23 cellular contexts compared by ENCODE assay signal in the genomic region with DNA sequence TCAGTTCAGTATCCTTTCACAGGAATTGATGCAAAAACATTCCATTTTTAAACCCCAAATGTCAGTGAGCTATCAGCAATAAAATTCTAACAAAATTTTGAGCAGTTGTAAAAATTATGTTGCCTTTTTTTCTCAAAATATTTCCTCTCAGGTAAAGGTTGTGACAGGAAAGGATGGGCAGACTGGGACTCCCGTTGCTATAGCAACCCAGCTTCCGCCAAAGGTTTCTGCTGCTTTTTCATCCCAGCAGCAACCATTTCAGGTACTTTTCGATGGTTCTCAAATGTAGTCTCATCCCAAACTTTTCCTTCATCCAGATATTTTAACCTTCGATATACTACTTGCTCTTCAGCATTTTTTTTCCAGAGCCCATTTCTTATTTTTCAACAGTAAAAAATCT. TPM values are rescaled to one million over a fixed set of nuclear protein-coding genes. Genes with fewer than 3 reads are reported as not detected.
DNase-seq lines count a peak whose midpoint lies in the region; ATAC-seq and TF ChIP-seq lines count a peak whose summit lies in the region.
"Had no signal": no experiment of that assay in that cellular context is flagged by ENCODE, and none has a peak within 500 bp of the region (broad histone marks: within the 10 kb centered on the region; RNA-seq: fewer than 3 reads in every experiment).

No MANE protein-coding gene starts in this region.

- peak; percentile 59 for ATAC-seq in CD4-positive, alpha-beta T cell (ENCODE audit: poor library complexity)
- no peak for ATAC-seq in activated CD8-positive, alpha-beta T cell treated with anti-CD3 and anti-CD28 coated beads for 36 hours
- no peak for ATAC-seq in HG02885 (IDR thresholded peaks at IDR 0.05; ENCODE audit: poor library complexity, unreplicated experiment)
- ATAC-seq: effector memory CD8-positive, alpha-beta T cell; HCT116 had no signal

- POLR2A ChIA-PET in activated CD4-positive, alpha-beta T cell treated with anti-CD3 and anti-CD28 coated beads, Interleukin-2, amount 10 ng/mL, durations not matched to agents 7 days and 5 days (lab: Charles Lee), result no interaction called here
- POLR2A ChIA-PET in CD4-positive, alpha-beta T cell (lab: Charles Lee), result no interaction called here
- POLR2A ChIA-PET in activated CD8-positive, alpha-beta T cell treated with anti-CD3 and anti-CD28 coated beads for 36 hours (lab: Charles Lee), result no interaction called here

- whole genome bisulfite sequencing in sigmoid colon, 2 donors, result 75 to 87% methylated on average over 4 of the region's 4 CpGs

- peaks cover 0 to 35% (median 23%) of the 10 kb centered on the region in 4 donors for H3K4me1 ChIP-seq in sigmoid colon

- H3K27ac Mint-ChIP-seq in activated CD4-positive, alpha-beta T cell treated with anti-CD3 and anti-CD28 coated beads, Interleukin-2, amount 10 ng/mL, durations not matched to agents 7 days and 5 days, result peak overlapping the region; percentile 27
- H3K27ac Mint-ChIP-seq in CD4-positive, alpha-beta T cell, result peak overlapping the region; percentile 51
- H3K27ac Mint-ChIP-seq in activated CD8-positive, alpha-beta T cell treated with anti-CD3 and anti-CD28 coated beads for 36 hours, result peak overlapping the region; percentile 12
- H3K27ac Mint-ChIP-seq: activated T-helper 2 cell treated with anti-CD3 and anti-CD28 coated beads, Interferon-gamma antibody, Interleukin-2, Interleukin-4, amounts not matched to agents 10 μg/mL and 5 μg/mL and 100 μg/mL, durations not matched to agents 14 hours and 24 hours and 36 hours; mesothelial cell of epicardium had no signal

- no peak overlapping the region for H3K4me3 ChIP-seq in sigmoid colon
- H3K4me3 ChIP-seq: coronary artery, MG63, SJCRH30 had no signal

- no peak for TF ChIP-seq EP300 in sigmoid colon (IDR thresholded peaks at IDR 0.05)

- H3K36me3 ChIP-seq in sigmoid colon, result peaks cover 0 to 19% (median 0%) of the 10 kb centered on the region in 4 donors

- no peaks in the 10 kb centered on the region for H3K27me3 Mint-ChIP-seq in activated CD4-positive, alpha-beta T cell treated with anti-CD3 and anti-CD28 coated beads, Interleukin-2, amount 10 ng/mL, durations not matched to agents 7 days and 5 days
- H3K27me3 Mint-ChIP-seq in CD4-positive, alpha-beta T cell, result no peaks in the 10 kb centered on the region
- no peaks in the 10 kb centered on the region for H3K27me3 Mint-ChIP-seq in activated CD8-positive, alpha-beta T cell treated with anti-CD3 and anti-CD28 coated beads for 36 hours
- H3K27me3 Mint-ChIP-seq: effector memory CD8-positive, alpha-beta T cell; naive B cell had no signal

- H3K27me3 ChIP-seq in CD4-positive, alpha-beta T cell (ENCODE audit: control insufficient read depth, insufficient read depth, low read length), result no peaks in the 10 kb centered on the region
- no peaks in the 10 kb centered on the region for H3K27me3 ChIP-seq in sigmoid colon
- H3K27me3 ChIP-seq: MG63, SJCRH30 had no signal

- no peak for TF ChIP-seq CTCF in CD4-positive, alpha-beta T cell (IDR thresholded peaks at IDR 0.05)
- TF ChIP-seq CTCF in activated CD8-positive, alpha-beta T cell treated with anti-CD3 and anti-CD28 coated beads for 36 hours (IDR thresholded peaks at IDR 0.05), result no peak
- no peak for TF ChIP-seq CTCF in sigmoid colon (IDR thresholded peaks at IDR 0.05)

- H3K9me3 ChIP-seq in CD4-positive, alpha-beta T cell (ENCODE audit: control insufficient read depth, low read length), result no peaks in the 10 kb centered on the region
- H3K9me3 ChIP-seq in sigmoid colon, result no peaks in the 10 kb centered on the region
- H3K9me3 ChIP-seq: MG63, SJCRH30 had no signal

- no peak overlapping the region for H3K27ac ChIP-seq in CD4-positive, alpha-beta T cell (ENCODE audit: low read depth, low read length)
- no peak overlapping the region for H3K27ac ChIP-seq in sigmoid colon
- H3K27ac ChIP-seq: coronary artery, SJCRH30 had no signal

- H3K4me1 Mint-ChIP-seq in activated CD4-positive, alpha-beta T cell treated with anti-CD3 and anti-CD28 coated beads, Interleukin-2, amount 10 ng/mL, durations not matched to agents 7 days and 5 days, result peaks cover 38% of the 10 kb centered on the region
- peaks cover 59% of the 10 kb centered on the region for H3K4me1 Mint-ChIP-seq in CD4-positive, alpha-beta T cell (ENCODE audit: low read depth)
- H3K4me1 Mint-ChIP-seq in activated CD8-positive, alpha-beta T cell treated with anti-CD3 and anti-CD28 coated beads for 36 hours (ENCODE audit: low read depth), result peaks cover 59% of the 10 kb centered on the region

- no peaks in the 10 kb centered on the region for H3K9me3 Mint-ChIP-seq in activated CD4-positive, alpha-beta T cell treated with anti-CD3 and anti-CD28 coated beads, Interleukin-2, amount 10 ng/mL, durations not matched to agents 7 days and 5 days
- H3K9me3 Mint-ChIP-seq in CD4-positive, alpha-beta T cell, result no peaks in the 10 kb centered on the region
- no peaks in the 10 kb centered on the region for H3K9me3 Mint-ChIP-seq in activated CD8-positive, alpha-beta T cell treated with anti-CD3 and anti-CD28 coated beads for 36 hours
- H3K9me3 Mint-ChIP-seq: activated T-helper 2 cell treated with anti-CD3 and anti-CD28 coated beads, Interferon-gamma antibody, Interleukin-2, Interleukin-4, amounts not matched to agents 10 μg/mL and 5 μg/mL and 100 μg/mL, durations not matched to agents 14 hours and 24 hours and 36 hours; effector memory CD8-positive, alpha-beta T cell; mesothelial cell of epicardium; naive B cell had no signal

- DNase-seq in activated CD4-positive, alpha-beta T cell treated with anti-CD3 and anti-CD28 coated beads, Interleukin-2, amount 10 ng/mL, durations not matched to agents 7 days and 5 days, result peak; percentile 43
- no peak for DNase-seq in activated CD4-positive, alpha-beta T cell treated with anti-CD3 and anti-CD28 coated beads, Interleukin-2, amount 50 U/mL, for 4 hours
- peak in 2 of 10 experiments; percentile 13 to 23 for DNase-seq in CD4-positive, alpha-beta T cell
- no peak for DNase-seq in activated CD8-positive, alpha-beta T cell treated with anti-CD3 and anti-CD28 coated beads for 36 hours
- DNase-seq in cerebellar cortex (ENCODE audit: low spot score), result peak; percentile 53
- DNase-seq in sigmoid colon, result no peak
- DNase-seq in NCI-H2196 treated with DMSO at 0.1 percent for 48 hours (lab: John Stamatoyannopoulos, UW; ENCODE audit: unreplicated experiment), result no peak
- DNase-seq: amygdala; effector memory CD8-positive, alpha-beta T cell; GF-D8; KBM-7; MG63; naive B cell; NCI-H1105 treated with DMSO at 0.1 percent for 48 hours; NCI-H1930; NCI-H748 treated with DMSO at 0.1 percent for 48 hours; SJCRH30; trophoblast cell had no signal

- peaks cover 20% of the 10 kb centered on the region for H3K36me3 Mint-ChIP-seq in activated CD4-positive, alpha-beta T cell treated with anti-CD3 and anti-CD28 coated beads, Interleukin-2, amount 10 ng/mL, durations not matched to agents 7 days and 5 days (ENCODE audit: low read depth)
- H3K36me3 Mint-ChIP-seq in CD4-positive, alpha-beta T cell (ENCODE audit: low read depth), result peaks cover 40% of the 10 kb centered on the region
- peaks cover 16% of the 10 kb centered on the region for H3K36me3 Mint-ChIP-seq in activated CD8-positive, alpha-beta T cell treated with anti-CD3 and anti-CD28 coated beads for 36 hours (ENCODE audit: low read depth)
- H3K36me3 Mint-ChIP-seq: naive B cell had no signal

- no peak overlapping the region for H3K4me3 Mint-ChIP-seq in activated CD4-positive, alpha-beta T cell treated with anti-CD3 and anti-CD28 coated beads, Interleukin-2, amount 10 ng/mL, durations not matched to agents 7 days and 5 days
- no peak overlapping the region for H3K4me3 Mint-ChIP-seq in CD4-positive, alpha-beta T cell
- no peak overlapping the region for H3K4me3 Mint-ChIP-seq in activated CD8-positive, alpha-beta T cell treated with anti-CD3 and anti-CD28 coated beads for 36 hours
- H3K4me3 Mint-ChIP-seq: mesothelial cell of epicardium had no signal

- intact Hi-C loops in CD4-positive, alpha-beta T cell (cut with DNase I, micrococcal nuclease), result no loop called here
- intact Hi-C loops in activated CD8-positive, alpha-beta T cell treated with anti-CD3 and anti-CD28 coated beads for 36 hours (cut with micrococcal nuclease), result no loop called here
- intact Hi-C loops in sigmoid colon (cut with DNase I), result no loop called here

- CTCF ChIA-PET in activated CD4-positive, alpha-beta T cell treated with anti-CD3 and anti-CD28 coated beads, Interleukin-2, amount 10 ng/mL, durations not matched to agents 7 days and 5 days (lab: Charles Lee), result interaction anchor here (1.8 kb wide), 1 partner anchor 13 kb away, joined by 7 read pairs; the partner anchor contains the start of gene EP400
- CTCF ChIA-PET in CD4-positive, alpha-beta T cell (lab: Charles Lee), result interaction anchor here (1.0 kb wide), 1 partner anchor 14 kb away, joined by 3 read pairs; the partner anchor contains the start of gene EP400
- CTCF ChIA-PET in activated CD8-positive, alpha-beta T cell treated with anti-CD3 and anti-CD28 coated beads for 36 hours (lab: Charles Lee), result no interaction called here

- TF ChIP-seq POLR2A in sigmoid colon (IDR thresholded peaks at IDR 0.05), result no peak

RNA-seq across cellular contexts. Expression of gene EP400, which starts 13.6 kb away (rescaled TPM):
- total RNA-seq in activated CD4-positive, alpha-beta T cell treated with anti-CD3 and anti-CD28 coated beads, Interleukin-2, amount 10 ng/mL, durations not matched to agents 7 days and 5 days, result 10 to 100 TPM; 53.9 to 57.0 TPM
- 10 to 100 TPM; 56.4 to 56.5 TPM for total RNA-seq in CD4-positive, alpha-beta T cell
- total RNA-seq in activated CD8-positive, alpha-beta T cell treated with anti-CD3 and anti-CD28 coated beads for 36 hours, result 10 to 100 TPM; 45.6 to 46.1 TPM
- total RNA-seq in sigmoid colon, result 10 to 100 TPM; 14.5 to 35.7 (median 18.8) TPM
- polyA plus RNA-seq in sigmoid colon, result 10 to 100 TPM in 1 of 3 donors, 1 to 10 TPM in 2; 3.2 to 22.3 (median 4.2) TPM

RNA-seq across cellular contexts. Expression of gene PUS1, which starts 34.3 kb away (rescaled TPM):
- 10 to 100 TPM; 34.4 to 45.7 TPM for total RNA-seq in activated CD4-positive, alpha-beta T cell treated with anti-CD3 and anti-CD28 coated beads, Interleukin-2, amount 10 ng/mL, durations not matched to agents 7 days and 5 days
- 10 to 100 TPM; 17.7 to 18.2 TPM for total RNA-seq in CD4-positive, alpha-beta T cell
- 10 to 100 TPM; 68.2 to 71.7 TPM for total RNA-seq in activated CD8-positive, alpha-beta T cell treated with anti-CD3 and anti-CD28 coated beads for 36 hours
- 10 to 100 TPM in 1 of 4 donors, 1 to 10 TPM in 3; 7.6 to 15.6 (median 8.9) TPM for total RNA-seq in sigmoid colon
- polyA plus RNA-seq in sigmoid colon, result 10 to 100 TPM in 1 of 3 donors, 1 to 10 TPM in 2; 9.0 to 33.8 (median 9.7) TPM

Comparison
In these comparisons a context has a peak if more than half of its experiments do, and no peak if none do; other contexts are left out.
1. DNase-seq: peak in activated CD4-positive, alpha-beta T cell treated with anti-CD3 and anti-CD28 coated beads, Interleukin-2, amount 10 ng/mL, durations not matched to agents 7 days and 5 days (single experiment) and cerebellar cortex (single experiment); none in activated CD4-positive, alpha-beta T cell treated with anti-CD3 and anti-CD28 coated beads, Interleukin-2, amount 50 U/mL, for 4 hours (0 of 2), activated CD8-positive, alpha-beta T cell treated with anti-CD3 and anti-CD28 coated beads for 36 hours (single experiment), sigmoid colon (single experiment) and NCI-H2196 treated with DMSO at 0.1 percent for 48 hours (single experiment).
2. Peak in every context shown above with its lines, with median percentiles within 50 percentile points of each other: H3K27ac Mint-ChIP-seq.